ENCODE assay signal across 1 cellular context in the genomic region with DNA sequence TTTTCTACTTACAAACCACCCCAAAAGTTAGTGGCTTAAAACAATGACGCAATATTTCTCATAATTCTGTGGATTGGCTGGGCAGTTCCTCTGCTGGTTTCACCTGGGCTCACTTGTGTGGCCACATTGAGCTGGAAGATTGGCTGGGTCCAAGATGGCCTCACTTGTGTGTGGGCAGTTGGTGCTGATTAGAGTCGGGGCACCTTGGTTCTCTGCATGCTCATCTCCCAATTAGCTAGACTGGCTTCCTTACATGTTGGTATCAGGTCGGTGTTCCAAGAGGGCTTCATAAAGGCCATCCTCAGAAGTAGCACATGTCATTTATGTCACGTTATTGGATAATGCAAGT.
TF ChIP-seq lines count a peak whose summit lies in the region.

No MANE protein-coding gene starts in this region.

TF ChIP-seq in GM23338, 12 proteins besides CTCF, POLR2A, EP300 and RAD21 (continued from another document):
- TF ChIP-seq, protein P1, sequence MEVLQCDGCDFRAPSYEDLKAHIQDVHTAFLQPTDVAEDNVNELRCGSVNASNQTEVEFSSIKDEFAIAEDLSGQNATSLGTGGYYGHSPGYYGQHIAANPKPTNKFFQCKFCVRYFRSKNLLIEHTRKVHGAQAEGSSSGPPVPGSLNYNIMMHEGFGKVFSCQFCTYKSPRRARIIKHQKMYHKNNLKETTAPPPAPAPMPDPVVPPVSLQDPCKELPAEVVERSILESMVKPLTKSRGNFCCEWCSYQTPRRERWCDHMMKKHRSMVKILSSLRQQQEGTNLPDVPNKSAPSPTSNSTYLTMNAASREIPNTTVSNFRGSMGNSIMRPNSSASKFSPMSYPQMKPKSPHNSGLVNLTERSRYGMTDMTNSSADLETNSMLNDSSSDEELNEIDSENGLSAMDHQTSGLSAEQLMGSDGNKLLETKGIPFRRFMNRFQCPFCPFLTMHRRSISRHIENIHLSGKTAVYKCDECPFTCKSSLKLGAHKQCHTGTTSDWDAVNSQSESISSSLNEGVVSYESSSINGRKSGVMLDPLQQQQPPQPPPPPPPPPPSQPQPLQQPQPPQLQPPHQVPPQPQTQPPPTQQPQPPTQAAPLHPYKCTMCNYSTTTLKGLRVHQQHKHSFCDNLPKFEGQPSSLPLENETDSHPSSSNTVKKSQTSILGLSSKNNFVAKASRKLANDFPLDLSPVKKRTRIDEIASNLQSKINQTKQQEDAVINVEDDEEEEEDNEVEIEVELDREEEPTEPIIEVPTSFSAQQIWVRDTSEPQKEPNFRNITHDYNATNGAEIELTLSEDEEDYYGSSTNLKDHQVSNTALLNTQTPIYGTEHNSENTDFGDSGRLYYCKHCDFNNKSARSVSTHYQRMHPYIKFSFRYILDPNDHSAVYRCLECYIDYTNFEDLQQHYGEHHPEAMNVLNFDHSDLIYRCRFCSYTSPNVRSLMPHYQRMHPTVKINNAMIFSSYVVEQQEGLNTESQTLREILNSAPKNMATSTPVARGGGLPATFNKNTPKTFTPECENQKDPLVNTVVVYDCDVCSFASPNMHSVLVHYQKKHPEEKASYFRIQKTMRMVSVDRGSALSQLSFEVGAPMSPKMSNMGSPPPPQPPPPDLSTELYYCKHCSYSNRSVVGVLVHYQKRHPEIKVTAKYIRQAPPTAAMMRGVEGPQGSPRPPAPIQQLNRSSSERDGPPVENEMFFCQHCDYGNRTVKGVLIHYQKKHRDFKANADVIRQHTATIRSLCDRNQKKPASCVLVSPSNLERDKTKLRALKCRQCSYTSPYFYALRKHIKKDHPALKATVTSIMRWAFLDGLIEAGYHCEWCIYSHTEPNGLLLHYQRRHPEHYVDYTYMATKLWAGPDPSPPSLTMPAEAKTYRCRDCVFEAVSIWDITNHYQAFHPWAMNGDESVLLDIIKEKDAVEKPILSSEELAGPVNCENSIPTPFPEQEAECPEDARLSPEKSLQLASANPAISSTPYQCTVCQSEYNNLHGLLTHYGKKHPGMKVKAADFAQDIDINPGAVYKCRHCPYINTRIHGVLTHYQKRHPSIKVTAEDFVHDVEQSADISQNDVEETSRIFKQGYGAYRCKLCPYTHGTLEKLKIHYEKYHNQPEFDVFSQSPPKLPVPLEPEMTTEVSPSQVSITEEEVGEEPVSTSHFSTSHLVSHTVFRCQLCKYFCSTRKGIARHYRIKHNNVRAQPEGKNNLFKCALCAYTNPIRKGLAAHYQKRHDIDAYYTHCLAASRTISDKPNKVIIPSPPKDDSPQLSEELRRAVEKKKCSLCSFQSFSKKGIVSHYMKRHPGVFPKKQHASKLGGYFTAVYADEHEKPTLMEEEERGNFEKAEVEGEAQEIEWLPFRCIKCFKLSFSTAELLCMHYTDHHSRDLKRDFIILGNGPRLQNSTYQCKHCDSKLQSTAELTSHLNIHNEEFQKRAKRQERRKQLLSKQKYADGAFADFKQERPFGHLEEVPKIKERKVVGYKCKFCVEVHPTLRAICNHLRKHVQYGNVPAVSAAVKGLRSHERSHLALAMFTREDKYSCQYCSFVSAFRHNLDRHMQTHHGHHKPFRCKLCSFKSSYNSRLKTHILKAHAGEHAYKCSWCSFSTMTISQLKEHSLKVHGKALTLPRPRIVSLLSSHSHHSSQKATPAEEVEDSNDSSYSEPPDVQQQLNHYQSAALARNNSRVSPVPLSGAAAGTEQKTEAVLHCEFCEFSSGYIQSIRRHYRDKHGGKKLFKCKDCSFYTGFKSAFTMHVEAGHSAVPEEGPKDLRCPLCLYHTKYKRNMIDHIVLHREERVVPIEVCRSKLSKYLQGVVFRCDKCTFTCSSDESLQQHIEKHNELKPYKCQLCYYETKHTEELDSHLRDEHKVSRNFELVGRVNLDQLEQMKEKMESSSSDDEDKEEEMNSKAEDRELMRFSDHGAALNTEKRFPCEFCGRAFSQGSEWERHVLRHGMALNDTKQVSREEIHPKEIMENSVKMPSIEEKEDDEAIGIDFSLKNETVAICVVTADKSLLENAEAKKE (CRISPR knock-in tag; IDR thresholded peaks at IDR 0.05), result no peak
- TF ChIP-seq STAT1 (IDR thresholded peaks at IDR 0.05; ENCODE audit: unreplicated experiment), result no peak
